ENCODE assay signal across 2 cellular contexts in the genomic region with DNA sequence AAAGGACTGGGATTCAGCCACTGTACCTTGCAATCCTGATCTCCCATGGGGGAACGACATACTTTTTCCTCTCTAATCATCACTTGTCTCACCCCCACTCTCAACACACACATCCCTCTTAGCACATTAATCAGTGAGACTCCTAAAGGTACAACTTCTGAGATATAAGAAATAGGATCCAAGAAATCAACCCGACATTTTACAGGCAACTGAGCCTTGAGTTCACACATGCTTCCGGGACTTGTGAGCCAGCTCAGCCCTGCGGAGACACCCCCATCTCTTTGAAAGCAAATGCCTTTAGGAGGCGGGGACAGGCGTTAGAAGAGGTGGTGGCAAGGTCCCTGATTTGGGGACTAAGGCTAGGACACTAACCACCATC.
TF ChIP-seq lines count a peak whose summit lies in the region.

No MANE protein-coding gene starts in this region.

TF ChIP-seq in IMR-90, 13 proteins besides CTCF, POLR2A, EP300 and RAD21:
- TF ChIP-seq MAZ (IDR thresholded peaks at IDR 0.05; ENCODE audit: borderline replicate concordance, low read depth, low read length) (no peak), NFE2L2 (IDR thresholded peaks at IDR 0.05; ENCODE audit: low read depth, low read length) (no peak), CHD1 (IDR thresholded peaks at IDR 0.05; ENCODE audit: low read depth, low read length) (no peak), MAFK (IDR thresholded peaks at IDR 0.05; ENCODE audit: low read depth, low read length) (no peak), MXI1 (IDR thresholded peaks at IDR 0.05; ENCODE audit: borderline replicate concordance, low read depth, low read length) (no peak), RCOR1 (IDR thresholded peaks at IDR 0.05; ENCODE audit: insufficient replicate concordance, low read length) (no peak), SMC3 (IDR thresholded peaks at IDR 0.05; ENCODE audit: low read depth, low read length) (no peak), CEBPB (IDR thresholded peaks at IDR 0.05; ENCODE audit: low read depth, low read length) (no peak), BHLHE40 (IDR thresholded peaks at IDR 0.05; ENCODE audit: low read depth, low read length) (no peak), RFX5 (IDR thresholded peaks at IDR 0.05; ENCODE audit: low read depth, low read length) (no peak), FOS (IDR thresholded peaks at IDR 0.05; ENCODE audit: low read depth, low read length) (no peak)
- TF ChIP-seq, protein P1, sequence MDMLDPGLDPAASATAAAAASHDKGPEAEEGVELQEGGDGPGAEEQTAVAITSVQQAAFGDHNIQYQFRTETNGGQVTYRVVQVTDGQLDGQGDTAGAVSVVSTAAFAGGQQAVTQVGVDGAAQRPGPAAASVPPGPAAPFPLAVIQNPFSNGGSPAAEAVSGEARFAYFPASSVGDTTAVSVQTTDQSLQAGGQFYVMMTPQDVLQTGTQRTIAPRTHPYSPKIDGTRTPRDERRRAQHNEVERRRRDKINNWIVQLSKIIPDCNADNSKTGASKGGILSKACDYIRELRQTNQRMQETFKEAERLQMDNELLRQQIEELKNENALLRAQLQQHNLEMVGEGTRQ (IDR thresholded peaks at IDR 0.05; ENCODE audit: low read depth, low read length) = no peak
- TF ChIP-seq, protein P2, sequence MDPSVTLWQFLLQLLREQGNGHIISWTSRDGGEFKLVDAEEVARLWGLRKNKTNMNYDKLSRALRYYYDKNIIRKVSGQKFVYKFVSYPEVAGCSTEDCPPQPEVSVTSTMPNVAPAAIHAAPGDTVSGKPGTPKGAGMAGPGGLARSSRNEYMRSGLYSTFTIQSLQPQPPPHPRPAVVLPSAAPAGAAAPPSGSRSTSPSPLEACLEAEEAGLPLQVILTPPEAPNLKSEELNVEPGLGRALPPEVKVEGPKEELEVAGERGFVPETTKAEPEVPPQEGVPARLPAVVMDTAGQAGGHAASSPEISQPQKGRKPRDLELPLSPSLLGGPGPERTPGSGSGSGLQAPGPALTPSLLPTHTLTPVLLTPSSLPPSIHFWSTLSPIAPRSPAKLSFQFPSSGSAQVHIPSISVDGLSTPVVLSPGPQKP (IDR thresholded peaks at IDR 0.05; ENCODE audit: borderline replicate concordance, low read depth, low read length) = no peak
TF ChIP-seq in IMR-90: peak in this region for 0.

TF ChIP-seq in H1, 55 proteins besides CTCF, POLR2A, EP300 and RAD21:
- TF ChIP-seq ASH2L (IDR thresholded peaks at IDR 0.05; ENCODE audit: low read length) (peak; percentile 51), RFX5 (IDR thresholded peaks at IDR 0.05; ENCODE audit: borderline replicate concordance, low read depth, low read length) (no peak), CEBPB (IDR thresholded peaks at IDR 0.05; ENCODE audit: low read depth, low read length) (no peak), SAP30 (IDR thresholded peaks at IDR 0.05; ENCODE audit: insufficient read depth, insufficient replicate concordance, low read length) (peak; percentile 71)
